ENCODE assay signal across 1 cellular context in the genomic region with DNA sequence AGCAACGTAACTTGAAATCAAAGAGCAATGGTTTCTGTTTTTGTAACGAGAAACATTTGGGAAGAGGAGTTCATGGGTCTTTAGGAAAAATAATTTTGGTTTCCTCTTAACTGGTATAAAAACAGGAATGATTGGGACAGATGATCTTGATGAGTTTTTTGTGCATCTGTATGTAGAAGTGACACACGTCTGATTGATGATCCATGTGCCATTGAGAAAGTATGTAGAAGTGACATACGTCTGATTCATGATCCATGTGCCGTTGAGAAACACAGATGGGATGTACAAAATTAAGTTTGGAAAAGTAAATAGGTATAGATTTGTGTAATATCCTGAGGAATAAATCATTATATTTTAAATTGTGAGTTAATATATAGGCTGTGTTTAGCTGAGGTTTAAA.
TF ChIP-seq lines count a peak whose summit lies in the region.

No MANE protein-coding gene starts in this region.

TF ChIP-seq in IMR-90, 13 proteins besides CTCF, POLR2A, EP300 and RAD21:
- no peak for TF ChIP-seq ELK1 (IDR thresholded peaks at IDR 0.05; ENCODE audit: borderline replicate concordance, low read depth, low read length)
